ENCODE assay signal across 15 cellular contexts in genomic region chr6:128554302-128554701, GRCh38. TPM values are rescaled to one million over a fixed set of nuclear protein-coding genes. Genes with fewer than 3 reads are reported as not detected.
DNase-seq lines count a peak whose midpoint lies in the region; ATAC-seq and TF ChIP-seq lines count a peak whose summit lies in the region.
"Had no signal": no experiment of that assay in that cellular context is flagged by ENCODE, and none has a peak within 500 bp of the region (broad histone marks: within the 10 kb centered on the region; RNA-seq: fewer than 3 reads in every experiment).

No MANE protein-coding gene starts in this region.

- intact Hi-C loops in activated T-helper 2 cell treated with anti-CD3 and anti-CD28 coated beads, Interferon-gamma antibody, Interleukin-2, Interleukin-4, amounts not matched to agents 10 μg/mL and 5 μg/mL and 100 μg/mL, durations not matched to agents 14 hours and 24 hours and 36 hours (cut with micrococcal nuclease): no loop called here

- no peaks in the 10 kb centered on the region for H3K36me3 ChIP-seq in fibroblast of lung (ENCODE audit: control insufficient read depth, insufficient read depth, low read length)
- H3K36me3 ChIP-seq: adrenal gland had no signal

- H3K27me3 Mint-ChIP-seq in osteocyte (ENCODE audit: unreplicated experiment): no peaks in the 10 kb centered on the region
- H3K27me3 Mint-ChIP-seq in activated T-helper 2 cell treated with anti-CD3 and anti-CD28 coated beads, Interferon-gamma antibody, Interleukin-2, Interleukin-4, amounts not matched to agents 10 μg/mL and 5 μg/mL and 100 μg/mL, durations not matched to agents 14 hours and 24 hours and 36 hours (ENCODE audit: low read depth): peaks cover 9% of the 10 kb centered on the region

- no peaks in the 10 kb centered on the region for H3K4me1 Mint-ChIP-seq in osteocyte (ENCODE audit: unreplicated experiment)
- H3K4me1 Mint-ChIP-seq in activated T-helper 2 cell treated with anti-CD3 and anti-CD28 coated beads, Interferon-gamma antibody, Interleukin-2, Interleukin-4, amounts not matched to agents 10 μg/mL and 5 μg/mL and 100 μg/mL, durations not matched to agents 14 hours and 24 hours and 36 hours (ENCODE audit: low read depth): no peaks in the 10 kb centered on the region

- H2AFZ ChIP-seq in fibroblast of lung (ENCODE audit: low read length): no peak overlapping the region
- H2AFZ ChIP-seq: parathyroid adenoma had no signal

- no peaks in the 10 kb centered on the region for H3K79me2 ChIP-seq in fibroblast of lung (ENCODE audit: control insufficient read depth, insufficient read depth, low read length)
- H3K79me2 ChIP-seq: parathyroid adenoma had no signal

- H3K27me3 ChIP-seq in fibroblast of lung (ENCODE audit: control insufficient read depth, insufficient read depth, low read length): no peaks in the 10 kb centered on the region
- H3K27me3 ChIP-seq: adrenal gland had no signal

- TF ChIP-seq CTCF in fibroblast of lung (conservative IDR thresholded peaks at IDR 0.05 in 1 of 2, IDR thresholded peaks at IDR 0.05 in 1 of 2; ENCODE audit: low read depth in 1 of 2, low read length in 2 of 2) (peak in 1 of 2 donors; percentile 23), osteocyte (IDR thresholded peaks at IDR 0.05) (peak; percentile 47), omental fat pad (IDR thresholded peaks at IDR 0.05) (no peak)

- no peak overlapping the region for H3K27ac ChIP-seq in fibroblast of lung (ENCODE audit: insufficient read depth, low read length)
- H3K27ac ChIP-seq: adrenal gland, HL-60, parathyroid adenoma had no signal

- H3K4me1 ChIP-seq in fibroblast of lung (ENCODE audit: control insufficient read depth, extremely low read depth, insufficient read depth, low read length): no peaks in the 10 kb centered on the region
- H3K4me1 ChIP-seq: adrenal gland, parathyroid adenoma had no signal

- H3K4me3 Mint-ChIP-seq in osteocyte (ENCODE audit: unreplicated experiment): no peak overlapping the region
- H3K4me3 Mint-ChIP-seq in activated T-helper 2 cell treated with anti-CD3 and anti-CD28 coated beads, Interferon-gamma antibody, Interleukin-2, Interleukin-4, amounts not matched to agents 10 μg/mL and 5 μg/mL and 100 μg/mL, durations not matched to agents 14 hours and 24 hours and 36 hours (ENCODE audit: low read depth): no peak overlapping the region
- H3K4me3 Mint-ChIP-seq: T-helper 2 cell treated with Interferon-gamma antibody and Interleukin-4, amounts not matched to agents 5 μg/mL and 100 μg/mL, for 36 hours had no signal

- H3K4me2 ChIP-seq in fibroblast of lung (ENCODE audit: extremely low read depth, insufficient read depth, low read length): no peak overlapping the region

- H3K36me3 Mint-ChIP-seq in osteocyte (ENCODE audit: unreplicated experiment): no peaks in the 10 kb centered on the region
- H3K36me3 Mint-ChIP-seq in activated T-helper 2 cell treated with anti-CD3 and anti-CD28 coated beads, Interferon-gamma antibody, Interleukin-2, Interleukin-4, amounts not matched to agents 10 μg/mL and 5 μg/mL and 100 μg/mL, durations not matched to agents 14 hours and 24 hours and 36 hours (ENCODE audit: low read depth): no peaks in the 10 kb centered on the region

- H4K20me1 ChIP-seq in fibroblast of lung (ENCODE audit: control insufficient read depth, extremely low read depth, insufficient read depth, low read length): no peaks in the 10 kb centered on the region

- H3K9ac ChIP-seq in fibroblast of lung (ENCODE audit: insufficient read depth, low read length): no peak overlapping the region
- H3K9ac ChIP-seq: parathyroid adenoma had no signal

- no peak for ATAC-seq in omental fat pad (ENCODE audit: low FRiP score)

- H3K4me3 ChIP-seq in fibroblast of lung (replicated peaks in 1 of 4; ENCODE audit: control extremely low read depth in 1 of 4, insufficient read depth in 1 of 4, low read depth in 3 of 4, low read length in 4 of 4): no peak overlapping the region
- H3K4me3 ChIP-seq: adrenal gland had no signal

- H3K9me3 ChIP-seq in fibroblast of lung (ENCODE audit: control insufficient read depth, insufficient read depth, low read depth, low read length): no peaks in the 10 kb centered on the region
- H3K9me3 ChIP-seq: adrenal gland had no signal

- H3K9me3 Mint-ChIP-seq in osteocyte (ENCODE audit: unreplicated experiment): no peaks in the 10 kb centered on the region
- H3K9me3 Mint-ChIP-seq in activated T-helper 2 cell treated with anti-CD3 and anti-CD28 coated beads, Interferon-gamma antibody, Interleukin-2, Interleukin-4, amounts not matched to agents 10 μg/mL and 5 μg/mL and 100 μg/mL, durations not matched to agents 14 hours and 24 hours and 36 hours: no peaks in the 10 kb centered on the region
- H3K9me3 Mint-ChIP-seq: T-helper 2 cell treated with Interferon-gamma antibody and Interleukin-4, amounts not matched to agents 5 μg/mL and 100 μg/mL, for 36 hours had no signal

- no peak overlapping the region for H3K27ac Mint-ChIP-seq in osteocyte (ENCODE audit: unreplicated experiment)
- no peak overlapping the region for H3K27ac Mint-ChIP-seq in activated T-helper 2 cell treated with anti-CD3 and anti-CD28 coated beads, Interferon-gamma antibody, Interleukin-2, Interleukin-4, amounts not matched to agents 10 μg/mL and 5 μg/mL and 100 μg/mL, durations not matched to agents 14 hours and 24 hours and 36 hours
- H3K27ac Mint-ChIP-seq: T-helper 2 cell treated with Interferon-gamma antibody and Interleukin-4, amounts not matched to agents 5 μg/mL and 100 μg/mL, for 36 hours had no signal

- DNase-seq in HCEC 1CT (peak; percentile 32), RKO (ENCODE audit: low spot score) (peak; percentile 41), fibroblast of lung (ENCODE audit: low read depth in 2 of 2) (peak; percentile 18 to 32), osteocyte (ENCODE audit: extremely low spot score, unreplicated experiment) (no peak), D341Med (ENCODE audit: low spot score) (no peak), omental fat pad (ENCODE audit: low spot score) (no peak)
- DNase-seq in activated naive CD4-positive, alpha-beta T cell treated with anti-CD3 and anti-CD28 coated beads, Interleukin-2, amount 50 U/mL, for 16 hours: no peak
- DNase-seq in activated T-helper 2 cell treated with anti-CD3 and anti-CD28 coated beads, Interferon-gamma antibody, Interleukin-2, Interleukin-4, amounts not matched to agents 10 μg/mL and 5 μg/mL and 100 μg/mL, durations not matched to agents 14 hours and 24 hours and 36 hours (ENCODE audit: low spot score): no peak
- DNase-seq: DMS53; NCI-H1092; NK-92 treated with Interleukin-12 subunit alpha and Interleukin-12 subunit beta, amount 100 ng/mL, for 24 hours had no signal

RNA-seq across cellular contexts. Expression of gene PTPRK, which starts 33.9 kb away (rescaled TPM):
- total RNA-seq in fibroblast of lung (49.8 and 75.5 TPM in 2 replicates), osteocyte (130 and 131 TPM in 2 replicates), omental fat pad (10 to 100 TPM; 16.2 to 32.6 (median 20.9) TPM)
- 19.4 and 20.6 TPM in 2 replicates for polyA plus RNA-seq in fibroblast of lung
- polyA plus RNA-seq in fibroblast of lung (2012): 32.3 and 35.4 TPM in 2 replicates
- polyA minus RNA-seq in fibroblast of lung (ENCODE audit: low replicate concordance): 66.1 and 77.3 TPM in 2 replicates
- 4.2 and 6.1 TPM in 2 replicates for total RNA-seq in activated T-helper 2 cell treated with anti-CD3 and anti-CD28 coated beads, Interferon-gamma antibody, Interleukin-2, Interleukin-4, amounts not matched to agents 10 μg/mL and 5 μg/mL and 100 μg/mL, durations not matched to agents 14 hours and 24 hours and 36 hours

Comparison
In these comparisons a context has a peak if more than half of its experiments do, and no peak if none do; other contexts are left out.
1. DNase-seq: peak in HCEC 1CT (single experiment), RKO (single experiment) and fibroblast of lung (2 of 2); none in osteocyte (single experiment), D341Med (single experiment), activated naive CD4-positive, alpha-beta T cell treated with anti-CD3 and anti-CD28 coated beads, Interleukin-2, amount 50 U/mL, for 16 hours (single experiment), activated T-helper 2 cell treated with anti-CD3 and anti-CD28 coated beads, Interferon-gamma antibody, Interleukin-2, Interleukin-4, amounts not matched to agents 10 μg/mL and 5 μg/mL and 100 μg/mL, durations not matched to agents 14 hours and 24 hours and 36 hours (single experiment) and omental fat pad (single experiment).